In genomic region chr22:46352691-46353386, GRCh38 we compare ENCODE assay signal across 9 cellular contexts. TPM values are rescaled to one million over a fixed set of nuclear protein-coding genes. Genes with fewer than 3 reads are reported as not detected.
DNase-seq lines count a peak whose midpoint lies in the region; ATAC-seq and TF ChIP-seq lines count a peak whose summit lies in the region.
"Had no signal": no experiment of that assay in that cellular context is flagged by ENCODE, and none has a peak within 500 bp of the region (broad histone marks: within the 10 kb centered on the region; RNA-seq: fewer than 3 reads in every experiment).

No MANE protein-coding gene starts in this region.

- no peak for ATAC-seq in HG02759 (IDR thresholded peaks at IDR 0.05; ENCODE audit: unreplicated experiment)

- no peaks in the 10 kb centered on the region for H3K9me3 ChIP-seq in smooth muscle cell (replicated peaks; ENCODE audit: low read depth)
- no peaks in the 10 kb centered on the region for H3K9me3 ChIP-seq in CD8-positive, alpha-beta memory T cell (ENCODE audit: low read length)
- H3K9me3 ChIP-seq: ovary had no signal

- H3K4me1 ChIP-seq in smooth muscle cell (ENCODE audit: low read depth), result no peaks in the 10 kb centered on the region
- H3K4me1 ChIP-seq in CD8-positive, alpha-beta memory T cell (ENCODE audit: insufficient read depth, low read length), result no peaks in the 10 kb centered on the region

- H3K27ac ChIP-seq in smooth muscle cell (ENCODE audit: low read depth), result no peak overlapping the region
- H3K27ac ChIP-seq in CD8-positive, alpha-beta memory T cell (ENCODE audit: low read depth, low read length), result no peak overlapping the region
- H3K27ac ChIP-seq: ovary had no signal

- peaks cover 7% of the 10 kb centered on the region for H3K36me3 ChIP-seq in smooth muscle cell (ENCODE audit: low read depth)
- H3K36me3 ChIP-seq in CD8-positive, alpha-beta memory T cell (ENCODE audit: insufficient read depth, low read length), result peaks cover 46% of the 10 kb centered on the region
- H3K36me3 ChIP-seq: ovary had no signal

- no peak overlapping the region for H3K9ac ChIP-seq in smooth muscle cell (ENCODE audit: low read depth)

- H3K27me3 Mint-ChIP-seq in CD8-positive, alpha-beta memory T cell, result no peaks in the 10 kb centered on the region

- 88% methylated on average over 20 of the region's 20 CpGs for WGBS in smooth muscle cell (ENCODE audit: low lambda C conversion rate)

- peaks cover 3 to 89% (median 14%) of the 10 kb centered on the region in 3 donors for H3K36me3 Mint-ChIP-seq in CD8-positive, alpha-beta memory T cell

- no peak overlapping the region for H3K4me2 ChIP-seq in smooth muscle cell

- DNase-seq in ELR (ENCODE audit: low read depth) (peak; percentile 42), NCI-H345 (lab: John Stamatoyannopoulos, UW) (peak; percentile 78), epithelial cell of esophagus (ENCODE audit: low read depth) (peak; percentile 87), putamen (ENCODE audit: low spot score) (peak; percentile 69), smooth muscle cell (lab: John Stamatoyannopoulos, UW; ENCODE audit: unreplicated experiment) (no peak), NCI-H2081 treated with DMSO at 0.1 percent for 48 hours (lab: John Stamatoyannopoulos, UW) (no peak)
- no peak for DNase-seq in CD8-positive, alpha-beta memory T cell

- CTCF ChIA-PET in CD8-positive, alpha-beta memory T cell (lab: Charles Lee), result interaction anchor here (2.1 to 2.4 kb wide), 2 partner anchors 15 to 189 kb away, joined by 5 to 6 read pairs; no protein-coding TSS in a partner anchor

- H3K4me3 Mint-ChIP-seq in CD8-positive, alpha-beta memory T cell, result no peak overlapping the region

- peaks cover 0 to 1% (median 0%) of the 10 kb centered on the region in 3 donors for H3K4me1 Mint-ChIP-seq in CD8-positive, alpha-beta memory T cell

- H3K27ac Mint-ChIP-seq in CD8-positive, alpha-beta memory T cell, result peak overlapping the region in 1 of 8 donors; percentile 48

- no peak for TF ChIP-seq CTCF in epithelial cell of esophagus (IDR thresholded peaks at IDR 0.05; ENCODE audit: insufficient read depth, low read depth, low read length, missing control alignments)
- TF ChIP-seq CTCF in smooth muscle cell (IDR thresholded peaks at IDR 0.05; ENCODE audit: borderline replicate concordance, insufficient read depth, poor library complexity, severe bottlenecking), result no peak

- POLR2A ChIA-PET in CD8-positive, alpha-beta memory T cell (lab: Charles Lee), result no interaction called here

- H3K4me3 ChIP-seq in epithelial cell of esophagus (ENCODE audit: low read length) (no peak overlapping the region), smooth muscle cell (no peak overlapping the region)
- H3K4me3 ChIP-seq in CD8-positive, alpha-beta memory T cell (ENCODE audit: low read length), result no peak overlapping the region
- H3K4me3 ChIP-seq: ovary had no signal

- H2AFZ ChIP-seq in smooth muscle cell (ENCODE audit: low read depth), result no peak overlapping the region

- no peaks in the 10 kb centered on the region for H3K79me2 ChIP-seq in smooth muscle cell (ENCODE audit: low read depth)

- no peaks in the 10 kb centered on the region for H3F3A ChIP-seq in smooth muscle cell (ENCODE audit: low read depth)

- no peaks in the 10 kb centered on the region for H3K27me3 ChIP-seq in smooth muscle cell (ENCODE audit: low read depth)
- no peaks in the 10 kb centered on the region for H3K27me3 ChIP-seq in CD8-positive, alpha-beta memory T cell (ENCODE audit: insufficient read depth, low read length, poor library complexity, severe bottlenecking)
- H3K27me3 ChIP-seq: ovary had no signal

- H3K9me3 Mint-ChIP-seq in CD8-positive, alpha-beta memory T cell, result no peaks in the 10 kb centered on the region

- peaks cover 67% of the 10 kb centered on the region for H4K20me1 ChIP-seq in smooth muscle cell (ENCODE audit: low read depth)

RNA-seq across cellular contexts. Expression of gene TRMU, which starts 17.3 kb away (rescaled TPM):
- 15.8 and 17.3 TPM in 2 replicates for total RNA-seq in smooth muscle cell
- 20.5 and 33.7 TPM in 2 replicates for polyA plus RNA-seq in smooth muscle cell
- total RNA-seq in CD8-positive, alpha-beta memory T cell, result 10 to 100 TPM; 68.9 to 69.5 TPM
- 13.3 TPM for polyA plus RNA-seq in CD8-positive, alpha-beta memory T cell

RNA-seq across cellular contexts. Expression of gene GTSE1, which starts 56.2 kb away (rescaled TPM):
- 2.7 and 3.6 TPM in 2 replicates for total RNA-seq in smooth muscle cell
- polyA plus RNA-seq in smooth muscle cell, result 6.8 and 9.3 TPM in 2 replicates
- total RNA-seq in CD8-positive, alpha-beta memory T cell, result 10 to 100 TPM; 27.4 to 30.9 TPM
- polyA plus RNA-seq in CD8-positive, alpha-beta memory T cell, result 0.10 TPM

Comparison
In these comparisons a context has a peak if more than half of its experiments do, and no peak if none do; other contexts are left out.
1. DNase-seq: peak in ELR (single experiment), NCI-H345 (single experiment), epithelial cell of esophagus (single experiment) and putamen (single experiment); none in smooth muscle cell (single experiment), CD8-positive, alpha-beta memory T cell (0 of 5) and NCI-H2081 treated with DMSO at 0.1 percent for 48 hours (single experiment).